Comparison of ENCODE assay signal across 8 cellular contexts in the genomic region with DNA sequence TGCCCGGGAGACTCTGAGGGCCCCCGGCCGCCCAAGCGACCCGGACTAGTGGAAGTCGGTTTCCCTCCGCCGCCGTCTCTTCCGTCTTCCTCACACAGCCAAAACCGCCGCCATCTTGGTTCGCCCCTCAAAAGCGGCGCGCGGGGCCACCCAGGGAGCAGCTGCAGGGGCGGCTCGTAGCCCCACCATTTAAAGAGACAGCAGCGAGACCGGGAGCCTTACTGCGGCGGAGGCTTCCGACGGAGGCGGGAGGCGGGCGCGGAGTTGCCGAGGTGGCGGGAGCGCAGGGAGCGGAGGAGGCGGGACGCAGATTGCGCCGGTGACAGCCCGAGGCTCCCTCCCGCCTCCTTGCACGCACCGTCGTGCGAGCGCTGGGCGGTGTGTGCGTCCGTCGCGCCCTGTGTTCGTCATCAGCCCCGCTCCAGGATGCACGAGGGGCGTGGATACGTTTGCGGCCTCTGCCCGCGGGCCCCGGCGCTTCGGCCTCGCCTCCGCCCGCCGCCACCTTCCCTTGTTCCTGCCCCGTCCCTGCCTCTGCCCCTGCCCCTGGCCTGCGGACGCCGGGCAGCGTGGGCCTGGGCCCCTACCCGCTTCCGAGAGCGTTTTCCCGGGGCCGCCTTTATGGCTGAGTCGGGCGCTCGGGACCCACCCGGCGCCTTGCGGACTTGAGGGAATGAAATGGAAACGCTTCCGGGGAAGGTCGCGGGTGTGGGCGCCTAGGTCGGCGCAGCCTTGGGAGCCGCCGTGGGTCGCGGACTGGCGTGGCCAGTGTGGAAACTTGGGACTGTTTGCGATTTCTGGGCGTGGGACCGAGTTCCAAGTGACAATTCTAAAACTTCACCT. TPM values are rescaled to one million over a fixed set of nuclear protein-coding genes. Genes with fewer than 3 reads are reported as not detected.
A peak's percentile ranks its signal among the peaks of the same experiment; 100 is the strongest.
DNase-seq lines count a peak whose midpoint lies in the region; ATAC-seq and TF ChIP-seq lines count a peak whose summit lies in the region.

A gene (minus strand): TSS at position 140 of the 843 bp plus-strand sequence. CDS start 663 bp downstream, outside the sequence.

- peak; percentile 97 for ATAC-seq in gastroesophageal sphincter

- H3K27ac Mint-ChIP-seq in activated naive CD4-positive, alpha-beta T cell treated with anti-CD3 and anti-CD28 coated beads for 36 hours = peak within 1 kb of the TSS; percentile 100

- TF ChIP-seq CTCF in HFF-Myc (IDR thresholded peaks at IDR 0.05; ENCODE audit: low read depth, low read length, missing control alignments) (no peak), gastroesophageal sphincter (IDR thresholded peaks at IDR 0.05) (peak in 1 of 4 experiments; percentile 2)

- CTCF ChIA-PET in activated naive CD4-positive, alpha-beta T cell treated with anti-CD3 and anti-CD28 coated beads for 36 hours (lab: Charles Lee) = no interaction called here

- peaks cover 0 to 40% (median 14%) of the 10 kb centered on the region in 3 donors for H3K4me1 ChIP-seq in gastroesophageal sphincter

- H3K4me1 Mint-ChIP-seq in activated naive CD4-positive, alpha-beta T cell treated with anti-CD3 and anti-CD28 coated beads for 36 hours (ENCODE audit: low read depth) = peaks cover 23% of the 10 kb centered on the region

- peak within 1 kb of the TSS; percentile 95 to 99 (median 99) for H3K27ac ChIP-seq in gastroesophageal sphincter

- H3K4me3 Mint-ChIP-seq in activated naive CD4-positive, alpha-beta T cell treated with anti-CD3 and anti-CD28 coated beads for 36 hours = peak within 1 kb of the TSS; percentile 99

- H3K27me3 Mint-ChIP-seq in activated naive CD4-positive, alpha-beta T cell treated with anti-CD3 and anti-CD28 coated beads for 36 hours (ENCODE audit: low read depth) = no peaks in the 10 kb centered on the region

- TF ChIP-seq POLR2A in gastroesophageal sphincter (IDR thresholded peaks at IDR 0.05) = peak; percentile 82 to 85

- no peaks in the 10 kb centered on the region for H3K27me3 ChIP-seq in gastroesophageal sphincter

- 0% methylated on average over 3 of the region's 95 CpGs; no CpG with 5 or more reads in 1 of the 2 donors for WGBS in gastroesophageal sphincter (ENCODE audit: low coverage in 1 of 2), 2 donors

- no peaks in the 10 kb centered on the region for H3K9me3 ChIP-seq in gastroesophageal sphincter

- H3K36me3 ChIP-seq in gastroesophageal sphincter = peaks cover 0 to 6% of the 10 kb centered on the region in 2 donors

- no peaks in the 10 kb centered on the region for H3K9me3 Mint-ChIP-seq in activated naive CD4-positive, alpha-beta T cell treated with anti-CD3 and anti-CD28 coated beads for 36 hours

- peaks cover 30% of the 10 kb centered on the region for H3K36me3 Mint-ChIP-seq in activated naive CD4-positive, alpha-beta T cell treated with anti-CD3 and anti-CD28 coated beads for 36 hours (ENCODE audit: low read depth)

- DNase-seq in GM03348 (ENCODE audit: low spot score) (peak; percentile 96), HFF-Myc (ENCODE audit: extremely low read depth, low read depth) (peak; percentile 83), NAMALWA (ENCODE audit: low spot score) (peak; percentile 95), SK-N-DZ (ENCODE audit: low spot score) (peak; percentile 89), non-pigmented ciliary epithelial cell (ENCODE audit: low read depth) (peak; percentile 81), superior temporal gyrus (ENCODE audit: extremely low spot score) (peak; percentile 92)
- DNase-seq in activated naive CD4-positive, alpha-beta T cell treated with anti-CD3 and anti-CD28 coated beads for 36 hours = peak; percentile 95

- peak within 1 kb of the TSS; percentile 89 for H3K4me3 ChIP-seq in HFF-Myc (replicated peaks; ENCODE audit: low read depth, low read length)
- peak within 1 kb of the TSS; percentile 70 to 97 for H3K4me3 ChIP-seq in gastroesophageal sphincter

- intact Hi-C loops in activated naive CD4-positive, alpha-beta T cell treated with anti-CD3 and anti-CD28 coated beads for 36 hours (cut with micrococcal nuclease) = loop anchor here (1.0 to 10.0 kb wide), 10 partner anchors 64 to 1556 kb away; a partner anchor contains a TSS

- peak; percentile 45 for TF ChIP-seq EP300 in gastroesophageal sphincter (IDR thresholded peaks at IDR 0.05)

RNA-seq across cellular contexts. Expression of the gene that starts here (rescaled TPM):
- 24.3 and 29.0 TPM in 2 replicates for polyA plus RNA-seq in SK-N-DZ (2014; cell fraction: cytosol; rRNA removed)
- polyA plus RNA-seq in SK-N-DZ (2014; cell fraction: nucleus; rRNA removed) = 33.6 and 39.4 TPM in 2 replicates
- 100 to 1,000 TPM; 114 to 118 TPM for total RNA-seq in activated naive CD4-positive, alpha-beta T cell treated with anti-CD3 and anti-CD28 coated beads for 36 hours
- 100 to 1,000 TPM in 1 of 4 donors, 10 to 100 TPM in 3; 66.5 to 108 (median 77.4) TPM for total RNA-seq in gastroesophageal sphincter

Comparison
In these comparisons a context has a peak if more than half of its experiments do, and no peak if none do; other contexts are left out.
1. Peak in every context shown above with its lines: DNase-seq, ATAC-seq, H3K4me3 ChIP-seq and H3K27ac ChIP-seq.